ENCODE assay signal across 22 cellular contexts in the genomic region with DNA sequence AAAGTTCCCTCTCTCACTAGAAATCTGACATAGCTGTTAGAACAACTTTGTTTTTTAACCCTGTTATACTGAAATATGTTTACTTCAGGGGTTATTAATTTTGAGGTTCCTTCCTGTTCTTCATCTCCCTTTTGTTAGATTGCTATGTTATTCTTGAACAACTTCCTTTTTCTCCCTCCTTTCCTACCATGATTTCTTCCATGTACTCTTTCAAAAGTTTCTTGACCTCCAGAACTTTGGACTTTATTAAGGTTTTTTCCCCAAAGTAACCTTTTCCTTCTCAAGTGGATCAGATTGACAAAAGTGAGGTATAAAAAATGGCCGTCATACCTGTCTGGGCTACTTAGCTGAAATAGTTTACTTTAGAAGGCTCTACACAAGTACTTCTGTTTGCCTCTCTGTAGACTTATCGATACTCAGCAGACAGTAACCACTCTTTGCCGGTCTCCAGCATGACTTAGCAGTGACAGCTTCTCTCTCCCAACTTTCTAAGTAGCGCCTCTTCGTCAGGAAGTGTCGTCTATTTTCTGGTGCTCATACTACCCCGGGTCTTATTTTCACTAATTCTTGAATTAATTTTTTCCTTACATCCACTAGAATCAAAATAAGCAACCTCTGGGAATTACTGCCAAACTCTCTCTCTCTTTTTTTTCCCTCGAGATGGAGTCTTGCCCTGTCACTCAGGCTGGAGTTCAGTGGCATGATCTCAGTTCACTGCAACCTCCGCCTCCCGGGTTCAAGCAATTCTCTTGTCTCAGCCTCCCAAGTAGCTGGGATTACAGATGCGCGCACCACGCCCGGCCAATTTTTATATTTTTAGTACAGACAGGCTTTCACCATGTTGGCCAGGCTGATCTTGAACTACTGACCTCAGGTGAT.
"Had no signal": no experiment of that assay in that cellular context is flagged by ENCODE, and none has a peak within 500 bp of the region (broad histone marks: within the 10 kb centered on the region; RNA-seq: fewer than 3 reads in every experiment).

No MANE protein-coding gene starts in this region.

- H3K9me3 ChIP-seq: esophagus squamous epithelium, SK-N-SH, upper lobe of left lung had no signal

- H2AFZ ChIP-seq: hepatocyte had no signal

- H3K36me3 Mint-ChIP-seq: naive B cell, T-cell had no signal

- ATAC-seq: activated CD4-positive, CD25-positive, alpha-beta regulatory T cell treated with anti-CD3 and anti-CD28 coated beads, Interleukin-2, amount 50 U/mL, for 24 hours; right cardiac atrium; stimulated activated naive CD8-positive, alpha-beta T cell treated with anti-CD3 and anti-CD28 coated beads, Interleukin-15, amount 100 ng/mL, for 72 hours; T-cell had no signal

- H3K4me1 ChIP-seq: esophagus squamous epithelium had no signal

- H3K4me2 ChIP-seq: hepatocyte, SK-N-SH had no signal

- H3K27ac Mint-ChIP-seq: activated CD4-positive, alpha-beta memory T cell treated with anti-CD3 and anti-CD28 coated beads for 36 hours; stimulated activated naive CD8-positive, alpha-beta T cell treated with anti-CD3 and anti-CD28 coated beads, Interleukin-15, amount 100 ng/mL, for 72 hours; T-cell had no signal

- H3K4me3 Mint-ChIP-seq: activated CD4-positive, alpha-beta memory T cell treated with anti-CD3 and anti-CD28 coated beads for 36 hours; activated T-helper 1 cell treated with anti-CD3 and anti-CD28 coated beads, Interleukin-12 subunit alpha, Interleukin-12 subunit beta, Interleukin-2, Interleukin-4 antibody, amounts not matched to agents 30 ng/mL and 10 ng/mL and 1 ng/mL, durations not matched to agents 14 hours and 24 hours and 36 hours; central memory CD8-positive, alpha-beta T cell; stimulated activated naive CD8-positive, alpha-beta T cell treated with anti-CD3 and anti-CD28 coated beads, Interleukin-15, amount 100 ng/mL, for 72 hours; T-cell had no signal

- H3K4me3 ChIP-seq: coronary artery, esophagus squamous epithelium, hepatocyte, upper lobe of left lung had no signal

- DNase-seq: activated CD4-positive, alpha-beta memory T cell treated with anti-CD3 and anti-CD28 coated beads for 36 hours; activated CD8-positive, alpha-beta memory T cell treated with anti-CD3 and anti-CD28 coated beads, Interleukin-2, amount 50 U/mL, for 48 hours; activated naive CD4-positive, alpha-beta T cell; anterior cingulate cortex; brain microvascular endothelial cell; effector CD4-positive, alpha-beta T cell; esophagus squamous epithelium; islet precursor cell; naive B cell; right cardiac atrium; SK-N-SH; small intestine; stimulated activated CD4-positive, alpha-beta T cell treated with anti-CD3 and anti-CD28 coated beads, Interleukin-4, amount 100 ng/mL, for 24 hours; stimulated activated CD8-positive, alpha-beta memory T cell treated with anti-CD3 and anti-CD28 coated beads, Interleukin-4, amount 100 ng/mL, for 48 hours; stimulated activated naive CD8-positive, alpha-beta T cell treated with anti-CD3 and anti-CD28 coated beads, Interleukin-15, amount 100 ng/mL, for 72 hours; T-cell; upper lobe of left lung had no signal

- FAIRE-seq: small intestine had no signal

- H3K9ac ChIP-seq: SK-N-SH had no signal

- H3K36me3 ChIP-seq: brain microvascular endothelial cell had no signal

- H3K27ac ChIP-seq: brain microvascular endothelial cell, coronary artery, esophagus squamous epithelium, hepatocyte, upper lobe of left lung had no signal

- H3K27me3 ChIP-seq: brain microvascular endothelial cell, esophagus squamous epithelium, hepatocyte, upper lobe of left lung had no signal

- H3K9me3 Mint-ChIP-seq: activated CD4-positive, alpha-beta memory T cell treated with anti-CD3 and anti-CD28 coated beads for 36 hours; activated T-helper 1 cell treated with anti-CD3 and anti-CD28 coated beads, Interleukin-12 subunit alpha, Interleukin-12 subunit beta, Interleukin-2, Interleukin-4 antibody, amounts not matched to agents 30 ng/mL and 10 ng/mL and 1 ng/mL, durations not matched to agents 14 hours and 24 hours and 36 hours; central memory CD8-positive, alpha-beta T cell; stimulated activated naive CD8-positive, alpha-beta T cell treated with anti-CD3 and anti-CD28 coated beads, Interleukin-15, amount 100 ng/mL, for 72 hours; T-cell had no signal
